8 cellular contexts compared by ENCODE assay signal in genomic region chr1:16895602-16896315, GRCh38. TPM values are rescaled to one million over a fixed set of nuclear protein-coding genes. Genes with fewer than 3 reads are reported as not detected.
DNase-seq lines count a peak whose midpoint lies in the region; ATAC-seq and TF ChIP-seq lines count a peak whose summit lies in the region.
"Not testable (repeated sequence)": the region's sequence is repeated elsewhere in the genome, so short reads cannot be mapped to it uniquely, and the experiment has no call there.

Gene RNU1-2 (plus strand): TSS chr1:16895980.

- not testable (repeated sequence) for H3K9me3 ChIP-seq in Caco-2; HUES48 (ENCODE audit: control insufficient read depth, insufficient read depth, low read length); NT2/D1 (ENCODE audit: insufficient read depth, low read length); effector memory CD4-positive, alpha-beta T cell (ENCODE audit: control insufficient read depth, low read length)

- H3K27me3 ChIP-seq in Caco-2 (replicated peaks; ENCODE audit: control insufficient read depth, insufficient read depth, low read length); HUES48 (ENCODE audit: control insufficient read depth, insufficient read depth, low read length); NT2/D1 (ENCODE audit: insufficient read depth, insufficient read length); effector memory CD4-positive, alpha-beta T cell (replicated peaks; ENCODE audit: control insufficient read depth, insufficient read depth, low read length, poor library complexity, severe bottlenecking): not testable (repeated sequence)

- peak within 1 kb of the TSS; percentile 96 for H3K9ac ChIP-seq in HUES48 (ENCODE audit: low read depth, low read length)
- peak within 1 kb of the TSS; percentile 39 for H3K9ac ChIP-seq in NT2/D1 (ENCODE audit: insufficient read length, low read depth)

- BruUV-seq in Caco-2 (replicated peaks; lab: Mats Ljungman, UMichigan) = TSS peak; percentile 94

- peak within 1 kb of the TSS; percentile 79 for H3K4me3 Mint-ChIP-seq in Caco-2 (ENCODE audit: unreplicated experiment)
- peak within 1 kb of the TSS; percentile 80 for H3K4me3 Mint-ChIP-seq in memory B cell

- CTCF ChIA-PET in Caco-2 (lab: Charles Lee) = not testable (repeated sequence)

- not testable (repeated sequence) for H3K27me3 Mint-ChIP-seq in Caco-2 (ENCODE audit: insufficient read depth, unreplicated experiment); memory B cell

- not testable (repeated sequence) for H3K9me3 Mint-ChIP-seq in Caco-2 (ENCODE audit: unreplicated experiment); memory B cell

- intact Hi-C loops in Caco-2 (cut with micrococcal nuclease; ENCODE audit: unreplicated experiment) = loop anchor here (1.0 kb wide), 1 partner anchor 10 kb away; no protein-coding TSS in a partner anchor

- not testable (repeated sequence) for H3K36me3 ChIP-seq in Caco-2 (ENCODE audit: control insufficient read depth, insufficient read depth, low read length); HUES48 (ENCODE audit: control insufficient read depth, insufficient read depth, low read length); NT2/D1 (ENCODE audit: insufficient read depth, insufficient read length, low read length); effector memory CD4-positive, alpha-beta T cell (ENCODE audit: control insufficient read depth, insufficient read depth, low read length)

- H3K4me1 ChIP-seq in Caco-2; NT2/D1 (ENCODE audit: insufficient read depth, insufficient read length); effector memory CD4-positive, alpha-beta T cell (ENCODE audit: control insufficient read depth, insufficient read depth, low read length, poor library complexity, severe bottlenecking): not testable (repeated sequence)
- H3K4me1 ChIP-seq in HUES48 (ENCODE audit: control insufficient read depth, insufficient read depth, low read length) = peaks cover 13% of the 10 kb centered on the region

- POLR2A ChIA-PET in Caco-2 (lab: Charles Lee) = not testable (repeated sequence)

- H3K27ac Mint-ChIP-seq in Caco-2 (ENCODE audit: unreplicated experiment) (peak within 1 kb of the TSS; percentile 97), memory B cell (peak within 1 kb of the TSS; percentile 100)

- not testable (repeated sequence) for TF ChIP-seq CTCF in Caco-2 (IDR thresholded peaks at IDR 0.05; ENCODE audit: insufficient read depth in 1 of 2, low read depth in 1 of 2, low read length in 1 of 2, severe bottlenecking in 1 of 2, unreplicated experiment in 1 of 2)

- H3K36me3 Mint-ChIP-seq in Caco-2 (ENCODE audit: insufficient read depth, unreplicated experiment) = peaks cover 16% of the 10 kb centered on the region
- not testable (repeated sequence) for H3K36me3 Mint-ChIP-seq in memory B cell

- peak; percentile 99 for ATAC-seq in GM21447 (IDR thresholded peaks at IDR 0.05; ENCODE audit: unreplicated experiment)
- ATAC-seq in memory B cell (ENCODE audit: low read depth) = peak; percentile 98

- peak within 1 kb of the TSS; percentile 91 for H3K27ac ChIP-seq in HUES48 (ENCODE audit: low read depth, low read length)
- peak within 1 kb of the TSS; percentile 85 for H3K27ac ChIP-seq in effector memory CD4-positive, alpha-beta T cell (ENCODE audit: insufficient read depth, low read length, poor library complexity, severe bottlenecking)

- H3K4me1 Mint-ChIP-seq in Caco-2 (ENCODE audit: low read depth, unreplicated experiment) = peaks cover 27% of the 10 kb centered on the region
- H3K4me1 Mint-ChIP-seq in memory B cell = peaks cover 14% of the 10 kb centered on the region

- DNase-seq in Caco-2 (peak; percentile 83 to 91), NT2/D1 (ENCODE audit: low read depth, low spot score) (peak; percentile 85), memory B cell (ENCODE audit: low spot score in 2 of 2) (peak; percentile 83 to 99)
- DNase-seq in activated CD8-positive, alpha-beta memory T cell treated with anti-CD3 and anti-CD28 coated beads for 4 hours (ENCODE audit: low read depth in 2 of 2) = peak; percentile 63 to 74
- peak; percentile 66 to 87 (median 78) for DNase-seq in effector memory CD4-positive, alpha-beta T cell
- DNase-seq in stimulated activated CD4-positive, alpha-beta T cell treated with anti-CD3 and anti-CD28 coated beads, TNF-alpha, amount 100 ng/mL, for 48 hours (ENCODE audit: low read depth in 3 of 3) = peak; percentile 60 to 80 (median 71)

- peak within 1 kb of the TSS; percentile 40 for H3K4me3 ChIP-seq in Caco-2 (ENCODE audit: low read depth, low read length)
- peak within 1 kb of the TSS; percentile 69 for H3K4me3 ChIP-seq in HUES48 (ENCODE audit: low read depth, low read length)
- H3K4me3 ChIP-seq in NT2/D1 (ENCODE audit: insufficient read length, low read depth) = not testable (repeated sequence)
- H3K4me3 ChIP-seq in effector memory CD4-positive, alpha-beta T cell (ENCODE audit: insufficient read depth, low read depth, low read length, poor library complexity, severe bottlenecking) = peak within 1 kb of the TSS; percentile 29

RNA-seq across cellular contexts. Expression of gene RNU1-2, which starts in this region (rescaled TPM):
- 1,622 and 1,638 TPM in 2 replicates for total RNA-seq in Caco-2 (2022)
